Comparison of ENCODE assay signal across 27 cellular contexts in the genomic region with DNA sequence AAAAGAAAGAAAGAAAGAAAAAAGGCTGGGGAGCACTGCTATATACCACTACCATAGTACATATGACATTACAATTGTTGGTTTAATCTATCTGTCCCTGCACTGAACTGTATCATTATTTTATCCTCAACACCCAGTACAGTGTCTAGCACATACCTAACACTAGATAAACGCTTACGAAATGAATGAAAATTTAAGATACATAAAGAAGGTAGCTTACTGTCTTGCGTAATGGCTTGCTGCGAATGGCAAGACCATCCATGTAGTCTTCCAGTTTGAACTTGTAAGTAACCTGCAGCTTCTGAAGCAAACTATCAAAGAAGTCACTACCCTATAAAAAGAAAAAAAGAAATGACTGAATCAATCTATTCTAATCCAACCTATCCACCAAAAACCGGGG.
"Had no signal": no experiment of that assay in that cellular context is flagged by ENCODE, and none has a peak within 500 bp of the region (broad histone marks: within the 10 kb centered on the region; RNA-seq: fewer than 3 reads in every experiment).

No MANE protein-coding gene starts in this region.

- H3K9me3 Mint-ChIP-seq: immature natural killer cell; naive thymus-derived CD8-positive, alpha-beta T cell; nephron; neural crest cell; stimulated activated effector memory CD8-positive, alpha-beta T cell treated with anti-CD3 and anti-CD28 coated beads, Interleukin-12 subunit alpha, Interleukin-12 subunit beta, amount 100 ng/mL, for 72 hours; stimulated activated naive CD8-positive, alpha-beta T cell treated with anti-CD3 and anti-CD28 coated beads, Interleukin-15, amount 100 ng/mL, for 72 hours; type B pancreatic cell had no signal

- H3K4me3 Mint-ChIP-seq: immature natural killer cell; nephron; neural crest cell; stimulated activated effector memory CD8-positive, alpha-beta T cell treated with anti-CD3 and anti-CD28 coated beads, Interleukin-12 subunit alpha, Interleukin-12 subunit beta, amount 100 ng/mL, for 72 hours; type B pancreatic cell had no signal

- H3K4me3 ChIP-seq: left lung, lower lobe of right lung, pancreas, prostate gland, sigmoid colon, spleen, tibial nerve, uterus had no signal

- H3K27ac ChIP-seq: left lung, lower lobe of right lung, pancreas, prostate gland, sigmoid colon, spleen, tibial nerve, uterus had no signal

- H3K27me3 Mint-ChIP-seq: naive thymus-derived CD8-positive, alpha-beta T cell; stimulated activated naive CD8-positive, alpha-beta T cell treated with anti-CD3 and anti-CD28 coated beads, Interleukin-15, amount 100 ng/mL, for 72 hours; type B pancreatic cell had no signal

- H3K36me3 ChIP-seq: uterus had no signal

- DNase-seq: immature natural killer cell; kidney; left colon; left lung; lower lobe of right lung; mammary epithelial cell; mesenchymal stem cell; naive thymus-derived CD8-positive, alpha-beta T cell; nucleus accumbens; pancreas; posterior cingulate gyrus; retina; right cardiac atrium; sigmoid colon; small intestine; spleen; stimulated activated CD4-positive, alpha-beta T cell treated with anti-CD3 and anti-CD28 coated beads, Interleukin-4, amount 100 ng/mL, for 24 hours; stimulated activated naive CD4-positive, alpha-beta T cell; stimulated activated naive CD8-positive, alpha-beta T cell treated with anti-CD3 and anti-CD28 coated beads, Interleukin-15, amount 100 ng/mL, for 72 hours; substantia nigra; uterus had no signal

- ATAC-seq: left colon; left lung; lower lobe of right lung; naive thymus-derived CD8-positive, alpha-beta T cell; pancreas; right cardiac atrium; stimulated activated effector memory CD8-positive, alpha-beta T cell treated with anti-CD3 and anti-CD28 coated beads, Interleukin-12 subunit alpha, Interleukin-12 subunit beta, amount 100 ng/mL, for 72 hours; stimulated activated naive CD8-positive, alpha-beta T cell treated with anti-CD3 and anti-CD28 coated beads, Interleukin-15, amount 100 ng/mL, for 72 hours had no signal

- H3K27ac Mint-ChIP-seq: nephron; stimulated activated effector memory CD8-positive, alpha-beta T cell treated with anti-CD3 and anti-CD28 coated beads, Interleukin-12 subunit alpha, Interleukin-12 subunit beta, amount 100 ng/mL, for 72 hours; type B pancreatic cell had no signal

- H3K27me3 ChIP-seq: left lung, pancreas, sigmoid colon, spleen, tibial nerve, uterus had no signal

- H3K9me3 ChIP-seq: left lung, lower lobe of right lung, pancreas, prostate gland, sigmoid colon, spleen, tibial nerve, uterus had no signal
